In the genomic region with DNA sequence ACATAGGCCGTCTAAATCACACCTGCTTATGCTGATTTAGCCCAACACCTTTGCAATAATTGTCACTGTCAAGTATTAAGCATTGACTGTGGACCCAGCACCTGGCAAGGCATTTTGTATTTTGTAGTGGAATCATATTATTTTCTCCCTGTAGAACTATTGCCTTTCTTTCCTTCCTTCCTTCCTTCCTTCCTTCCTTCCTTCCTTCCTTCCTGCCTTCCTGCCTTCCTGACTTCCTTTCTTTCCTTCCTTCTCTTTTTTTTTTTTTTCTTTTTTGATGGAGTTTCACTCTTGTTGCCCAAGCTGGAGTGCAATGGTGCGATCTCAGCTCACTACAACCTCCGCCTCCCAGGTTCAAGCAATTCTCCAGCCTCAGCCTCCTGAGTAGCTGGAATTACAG, we compare ENCODE assay signal across 1 cellular context. TPM values are rescaled to one million over a fixed set of nuclear protein-coding genes. Genes with fewer than 3 reads are reported as not detected.
"Had no signal": no experiment of that assay in that cellular context is flagged by ENCODE, and none has a peak within 500 bp of the region (broad histone marks: within the 10 kb centered on the region; RNA-seq: fewer than 3 reads in every experiment).

No MANE protein-coding gene starts in this region.

RNA-seq across cellular contexts. Expression of a gene that starts 13.5 kb away (rescaled TPM):
- polyA plus RNA-seq: naive thymus-derived CD8-positive, alpha-beta T cell had no signal
